Comparison of ENCODE assay signal across 2 cellular contexts in genomic region chr17:17959520-17960361, GRCh38.
TF ChIP-seq lines count a peak whose summit lies in the region.

No MANE protein-coding gene starts in this region.

TF ChIP-seq in A549, 52 proteins besides CTCF, POLR2A, EP300 and RAD21 (continued from another document):
- TF ChIP-seq MAX (IDR thresholded peaks at IDR 0.05) (peak; percentile 33; the same call in 1 of the 2 replicates), HEYL (CRISPR knock-in tag; IDR thresholded peaks at IDR 0.05) (0 out of 2 replicates have a peak, but pooled peaks have one; percentile 13)
- TF ChIP-seq, protein P1, sequence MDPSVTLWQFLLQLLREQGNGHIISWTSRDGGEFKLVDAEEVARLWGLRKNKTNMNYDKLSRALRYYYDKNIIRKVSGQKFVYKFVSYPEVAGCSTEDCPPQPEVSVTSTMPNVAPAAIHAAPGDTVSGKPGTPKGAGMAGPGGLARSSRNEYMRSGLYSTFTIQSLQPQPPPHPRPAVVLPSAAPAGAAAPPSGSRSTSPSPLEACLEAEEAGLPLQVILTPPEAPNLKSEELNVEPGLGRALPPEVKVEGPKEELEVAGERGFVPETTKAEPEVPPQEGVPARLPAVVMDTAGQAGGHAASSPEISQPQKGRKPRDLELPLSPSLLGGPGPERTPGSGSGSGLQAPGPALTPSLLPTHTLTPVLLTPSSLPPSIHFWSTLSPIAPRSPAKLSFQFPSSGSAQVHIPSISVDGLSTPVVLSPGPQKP (IDR thresholded peaks at IDR 0.05; ENCODE audit: low read depth, low read length) = no peak

TF ChIP-seq in endothelial cell of umbilical vein, 7 proteins besides CTCF, POLR2A, EP300 and RAD21 (continued from another document):
- TF ChIP-seq MAX (IDR thresholded peaks at IDR 0.05; ENCODE audit: insufficient read depth, insufficient read length) (no peak), MYC (IDR thresholded peaks at IDR 0.05; ENCODE audit: low read depth, low read length) (no peak), GATA2 (IDR thresholded peaks at IDR 0.05; ENCODE audit: insufficient read depth, insufficient read length, low read depth, low read length) (no peak), EZH2 (IDR thresholded peaks at IDR 0.05; ENCODE audit: borderline replicate concordance, low read depth, low read length, severe bottlenecking) (no peak), FOS (IDR thresholded peaks at IDR 0.05; ENCODE audit: borderline replicate concordance, insufficient read depth, low read length) (no peak), POLR2AphosphoS5 (IDR thresholded peaks at IDR 0.05; ENCODE audit: insufficient read depth, low read depth, low read length) (no peak)
